Comparison of ENCODE assay signal across 8 cellular contexts in genomic region chr13:21603531-21604448, GRCh38. TPM values are rescaled to one million over a fixed set of nuclear protein-coding genes. Genes with fewer than 3 reads are reported as not detected.
DNase-seq lines count a peak whose midpoint lies in the region; ATAC-seq, FAIRE-seq and TF ChIP-seq lines count a peak whose summit lies in the region.

MICU2 (minus strand) TSS chr13:21604170; CDS start chr13:21604148, 22 bp downstream.

- H3K79me2 ChIP-seq in HepG2 (ENCODE audit: insufficient read depth, low read length) = peaks cover 17% of the 10 kb centered on the region

- CTCF ChIA-PET in HepG2 (lab: Yijun Ruan, JAX; ENCODE audit: low intra/inter-chr PET ratio, low total read pairs) = no interaction called here

- peaks cover 20% of the 10 kb centered on the region for H3K4me1 ChIP-seq in HepG2 (ENCODE audit: insufficient read depth, low read length)

- no peaks in the 10 kb centered on the region for H3K36me3 ChIP-seq in HepG2 (replicated peaks in 1 of 2; ENCODE audit: control insufficient read depth in 1 of 2, insufficient read depth in 2 of 2, low read length in 2 of 2)

- peak; percentile 48 to 93 (median 88) for DNase-seq in C1 segment of cervical spinal cord (lab: John Stamatoyannopoulos, UW)
- peak; percentile 78 for DNase-seq in NCI-H774 (lab: John Stamatoyannopoulos, UW)
- DNase-seq in activated CD4-positive, alpha-beta T cell treated with anti-CD3 and anti-CD28 coated beads, Interleukin-2, amount 50 U/mL, for 48 hours = peak; percentile 94 to 95
- DNase-seq in dermis microvascular lymphatic vessel endothelial cell (ENCODE audit: low read depth in 2 of 2) = peak; percentile 85 to 94
- DNase-seq in HepG2 (ENCODE audit: low spot score) = peak; percentile 89
- DNase-seq in stimulated activated CD4-positive, alpha-beta T cell treated with anti-CD3 and anti-CD28 coated beads, Interleukin-4, amount 100 ng/mL, for 1 hour = peak; percentile 95

- peak; percentile 95 to 96 for TF ChIP-seq POLR2A in HepG2 (IDR thresholded peaks at IDR 0.05; ENCODE audit: insufficient read depth in 1 of 2, low read depth in 2 of 2, low read length in 2 of 2)

- ATAC-seq in GM19351 (IDR thresholded peaks at IDR 0.05; ENCODE audit: unreplicated experiment) = peak; percentile 89
- ATAC-seq in HG03521 (IDR thresholded peaks at IDR 0.05; ENCODE audit: unreplicated experiment) = peak; percentile 97
- peak; percentile 99 for ATAC-seq in HepG2

- TF ChIP-seq EP300 in HepG2 (IDR thresholded peaks at IDR 0.05; ENCODE audit: low read depth in 2 of 2, low read length in 2 of 2) (no peak), HepG2 (CRISPR knock-in tag; IDR thresholded peaks at IDR 0.05; ENCODE audit: borderline replicate concordance) (no peak; the same call in 1 of the 2 replicates)

- TF ChIP-seq RAD21 in HepG2 (CRISPR knock-in tag; IDR thresholded peaks at IDR 0.05) = peak; percentile 57

- peak; percentile 69 for FAIRE-seq in HepG2 (lab: Jason Lieb, UNC)

- peak within 1 kb of the TSS; percentile 69 for H3K4me2 ChIP-seq in HepG2 (ENCODE audit: low read depth, low read length)

- intact Hi-C loops in HepG2 (cut with micrococcal nuclease; ENCODE audit: unreplicated experiment) = loop anchor here (2.0 kb wide), 1 partner anchor 13 kb away; no protein-coding TSS in a partner anchor

- peak; percentile 24 for TF ChIP-seq CTCF in HepG2 (CRISPR knock-in tag; IDR thresholded peaks at IDR 0.05)

- in situ Hi-C loops in HepG2 (cut with HindIII; ENCODE audit: extremely low pct_ligation_motif_present, low pct_unique_long_range_greater_than_20kb) = loop anchor here (25.0 kb wide), 1 partner anchor 1184 kb away; no protein-coding TSS in a partner anchor

- H3K27ac ChIP-seq in HepG2 (ENCODE audit: extremely low read length, insufficient read depth, low read length) = peak within 1 kb of the TSS; percentile 91

- WGBS in HepG2 (ENCODE audit: low lambda C conversion rate) = 1% methylated on average over 12 of the region's 77 CpGs

- BruUV-seq in HepG2 (replicated peaks; lab: Mats Ljungman, UMichigan) = TSS peak; percentile 87

- peak within 1 kb of the TSS; percentile 80 to 82 (median 80) for H3K4me3 ChIP-seq in HepG2 (replicated peaks in 1 of 3; ENCODE audit: insufficient read depth in 1 of 3, low read depth in 2 of 3, low read length in 3 of 3)

- POLR2A ChIA-PET in HepG2 (lab: Yijun Ruan, JAX) = interaction anchor here (0.5 to 2.6 kb wide), 20 partner anchors 8 to 1245 kb away, joined by 3 to 43 read pairs (median 4); no protein-coding TSS in a partner anchor

- H2AFZ ChIP-seq in HepG2 (ENCODE audit: low read length) = peak within 1 kb of the TSS; percentile 18

- no peaks in the 10 kb centered on the region for H4K20me1 ChIP-seq in HepG2 (ENCODE audit: insufficient read depth, low read length)

- peak within 1 kb of the TSS; percentile 96 for H3K9ac ChIP-seq in HepG2 (ENCODE audit: insufficient read depth, low read depth, low read length)

- no peaks in the 10 kb centered on the region for H3K9me3 ChIP-seq in HepG2 (ENCODE audit: low read length)

- H3K27me3 ChIP-seq in HepG2 (ENCODE audit: control insufficient read depth in 1 of 2, insufficient read depth in 2 of 2, low read length in 2 of 2) = peaks cover 0 to 3% of the 10 kb centered on the region in 2 experiments; a peak in 1 of 5 replicates

TF ChIP-seq in HepG2, 621 proteins besides CTCF, POLR2A, EP300 and RAD21 (continues in another document):
- peak; percentile 87; the same call in 1 of the 2 replicates for TF ChIP-seq ZSCAN31 (CRISPR knock-in tag; IDR thresholded peaks at IDR 0.05; ENCODE audit: low read depth)
- no peak for TF ChIP-seq ZNF512B (CRISPR knock-in tag; IDR thresholded peaks at IDR 0.05; ENCODE audit: borderline replicate concordance)
- TF ChIP-seq ZNF296 (CRISPR knock-in tag; conservative IDR thresholded peaks at IDR 0.05) = 0 out of 2 replicates have a peak, but pooled peaks have one; percentile 26
- no peak for TF ChIP-seq RNF219 (CRISPR knock-in tag; IDR thresholded peaks at IDR 0.05)
- TF ChIP-seq KDM3A (CRISPR knock-in tag; IDR thresholded peaks at IDR 0.05; ENCODE audit: low read depth) = peak; percentile 77
- no peak for TF ChIP-seq MLLT10 (CRISPR knock-in tag; IDR thresholded peaks at IDR 0.05)
- TF ChIP-seq IRF1 (CRISPR knock-in tag; IDR thresholded peaks at IDR 0.05; ENCODE audit: low read depth) = no peak

RNA-seq across cellular contexts. Expression of gene MICU2, which starts in this region (rescaled TPM):
- 26.3 and 32.9 TPM in 2 replicates for total RNA-seq in dermis microvascular lymphatic vessel endothelial cell
- total RNA-seq in HepG2 (2016; rRNA removed; fragmentation: Illumina TruSeq; extraction: Trizol) = 42.4 and 56.5 TPM in 2 replicates
- total RNA-seq in HepG2 (2016; cell fraction: cytosol; rRNA removed; fragmentation: Illumina TruSeq; extraction: Trizol; ENCODE audit: low read depth) = 3.6 and 4.5 TPM in 2 replicates
- total RNA-seq in HepG2 (2016; cell fraction: insoluble cytoplasmic fraction; rRNA removed; fragmentation: Illumina TruSeq; extraction: Trizol) = 41.6 and 57.3 TPM in 2 replicates
- total RNA-seq in HepG2 (2016; cell fraction: membrane; rRNA removed; fragmentation: Illumina TruSeq; extraction: Trizol) = 8.7 and 9.1 TPM in 2 replicates
- total RNA-seq in HepG2 (2016; cell fraction: nucleus; rRNA removed; fragmentation: Illumina TruSeq; extraction: Trizol) = 21.1 and 24.4 TPM in 2 replicates
- polyA plus RNA-seq in HepG2 (2011; rRNA removed) = 24.5 and 31.7 TPM in 2 replicates
- polyA plus RNA-seq in HepG2 (2011; cell fraction: cytosol; rRNA removed) = 31.6 and 33.0 TPM in 2 replicates
- polyA plus RNA-seq in HepG2 (2011; cell fraction: nucleus; rRNA removed) = 25.0 and 29.4 TPM in 2 replicates
- 19.9 and 23.4 TPM in 2 replicates for polyA plus RNA-seq in HepG2 (2012)
- 2.7 and 2.9 TPM in 2 replicates for polyA plus RNA-seq in HepG2 (2016; cell fraction: cytosol; fragmentation: Illumina TruSeq; extraction: Trizol; ENCODE audit: low read depth)
- 55.6 and 59.5 TPM in 2 replicates for polyA plus RNA-seq in HepG2 (2016; cell fraction: insoluble cytoplasmic fraction; fragmentation: Illumina TruSeq; extraction: Trizol; ENCODE audit: low read depth)
- 5.6 TPM in 2 replicates for polyA plus RNA-seq in HepG2 (2016; cell fraction: membrane; fragmentation: Illumina TruSeq; extraction: Trizol; ENCODE audit: low read depth)
- 30.3 and 34.9 TPM in 2 replicates for polyA plus RNA-seq in HepG2 (2016; cell fraction: nucleus; fragmentation: Illumina TruSeq; extraction: Trizol; ENCODE audit: insufficient read depth, low read depth)
- polyA minus RNA-seq in HepG2 (2011; rRNA and poly(A)+ RNA removed; ENCODE audit: low replicate concordance) = 5.1 and 10.2 TPM in 2 replicates
- 16.1 and 17.5 TPM in 2 replicates for polyA minus RNA-seq in HepG2 (2011; cell fraction: cytosol; rRNA and poly(A)+ RNA removed)
- 27.2 and 34.8 TPM in 2 replicates for polyA minus RNA-seq in HepG2 (2011; cell fraction: nucleus; rRNA and poly(A)+ RNA removed)

Comparison
In these comparisons a context has a peak if more than half of its experiments do, and no peak if none do; other contexts are left out.
1. Peak in every context shown above with its lines: DNase-seq, ATAC-seq, H3K4me3 ChIP-seq and H3K27ac ChIP-seq.